In genomic region chr6:18471232-18471964, GRCh38 we compare ENCODE assay signal across 18 cellular contexts.
"Had no signal": no experiment of that assay in that cellular context is flagged by ENCODE, and none has a peak within 500 bp of the region (broad histone marks: within the 10 kb centered on the region; RNA-seq: fewer than 3 reads in every experiment).

No MANE protein-coding gene starts in this region.

- H3K27me3 ChIP-seq: breast epithelium, esophagus muscularis mucosa, stomach, transverse colon had no signal

- H3K27ac Mint-ChIP-seq: immature natural killer cell; naive thymus-derived CD8-positive, alpha-beta T cell; stimulated activated effector memory CD8-positive, alpha-beta T cell treated with anti-CD3 and anti-CD28 coated beads, Interleukin-12 subunit alpha, Interleukin-12 subunit beta, amount 100 ng/mL, for 72 hours had no signal

- H3K9me3 ChIP-seq: breast epithelium, esophagus muscularis mucosa, stomach, thoracic aorta, transverse colon had no signal

- H3K4me3 Mint-ChIP-seq: immature natural killer cell; naive thymus-derived CD8-positive, alpha-beta T cell; stimulated activated effector memory CD8-positive, alpha-beta T cell treated with anti-CD3 and anti-CD28 coated beads, Interleukin-12 subunit alpha, Interleukin-12 subunit beta, amount 100 ng/mL, for 72 hours had no signal

- H3K9me3 Mint-ChIP-seq: immature natural killer cell; naive thymus-derived CD8-positive, alpha-beta T cell; stimulated activated effector memory CD8-positive, alpha-beta T cell treated with anti-CD3 and anti-CD28 coated beads, Interleukin-12 subunit alpha, Interleukin-12 subunit beta, amount 100 ng/mL, for 72 hours had no signal

- H3K4me3 ChIP-seq: breast epithelium, coronary artery, esophagus muscularis mucosa, lung, smooth muscle cell, stomach, thoracic aorta, transverse colon had no signal

- H3K4me1 ChIP-seq: breast epithelium, esophagus muscularis mucosa, transverse colon had no signal

- H3K36me3 ChIP-seq: breast epithelium, stomach, thoracic aorta, transverse colon had no signal

- DNase-seq: central memory CD4-positive, alpha-beta T cell; effector CD4-positive, alpha-beta T cell; immature natural killer cell; mesendoderm; naive thymus-derived CD8-positive, alpha-beta T cell; posterior cingulate gyrus; stimulated activated CD4-positive, alpha-beta T cell treated with anti-CD3 and anti-CD28 coated beads, Interleukin-4, amount 100 ng/mL, for 1 hour; stimulated activated CD8-positive, alpha-beta memory T cell treated with anti-CD3 and anti-CD28 coated beads, Interleukin-4, amount 100 ng/mL, for 48 hours; stomach; substantia nigra; transverse colon had no signal

- H3K36me3 Mint-ChIP-seq: stimulated activated effector memory CD8-positive, alpha-beta T cell treated with anti-CD3 and anti-CD28 coated beads, Interleukin-12 subunit alpha, Interleukin-12 subunit beta, amount 100 ng/mL, for 72 hours had no signal

- H3K27ac ChIP-seq: breast epithelium, coronary artery, esophagus muscularis mucosa, stomach, thoracic aorta, transverse colon had no signal

- ATAC-seq: naive thymus-derived CD8-positive, alpha-beta T cell; stimulated activated effector memory CD8-positive, alpha-beta T cell treated with anti-CD3 and anti-CD28 coated beads, Interleukin-12 subunit alpha, Interleukin-12 subunit beta, amount 100 ng/mL, for 72 hours had no signal

- H3K4me1 Mint-ChIP-seq: immature natural killer cell; stimulated activated effector memory CD8-positive, alpha-beta T cell treated with anti-CD3 and anti-CD28 coated beads, Interleukin-12 subunit alpha, Interleukin-12 subunit beta, amount 100 ng/mL, for 72 hours had no signal
